15 cellular contexts compared by ENCODE assay signal in the genomic region with DNA sequence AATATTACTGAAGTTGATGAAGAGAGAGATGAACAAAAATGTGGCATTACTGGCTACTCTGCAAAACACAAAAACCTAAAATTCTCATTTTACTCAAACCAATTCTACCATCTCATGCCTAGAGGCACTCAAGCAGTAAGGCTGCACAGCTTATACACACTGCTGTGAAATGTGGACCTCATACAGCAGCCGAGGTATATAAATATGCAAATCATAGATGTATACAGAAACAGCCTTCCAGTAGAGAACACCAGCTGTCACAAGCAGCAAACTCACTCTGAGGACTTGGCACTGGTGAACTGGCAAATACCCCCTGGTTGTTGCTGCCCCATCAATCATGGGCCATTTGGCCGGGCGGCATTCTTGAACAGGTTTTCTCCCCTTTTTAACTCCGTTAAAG.
A peak's percentile ranks its signal among the peaks of the same experiment; 100 is the strongest.
DNase-seq lines count a peak whose midpoint lies in the region; ATAC-seq and TF ChIP-seq lines count a peak whose summit lies in the region.
"Had no signal": no experiment of that assay in that cellular context is flagged by ENCODE, and none has a peak within 500 bp of the region (broad histone marks: within the 10 kb centered on the region; RNA-seq: fewer than 3 reads in every experiment).

No MANE protein-coding gene starts in this region.

- no peak overlapping the region for H3K4me3 Mint-ChIP-seq in HFFc6
- no peak overlapping the region for H3K4me3 Mint-ChIP-seq in activated CD8-positive, alpha-beta T cell treated with anti-CD3 and anti-CD28 coated beads for 36 hours
- H3K4me3 Mint-ChIP-seq: naive thymus-derived CD8-positive, alpha-beta T cell had no signal

- CTCF ChIA-PET in activated CD8-positive, alpha-beta T cell treated with anti-CD3 and anti-CD28 coated beads for 36 hours (lab: Charles Lee) = no interaction called here

- ATAC-seq in GM19463 (IDR thresholded peaks at IDR 0.05; ENCODE audit: unreplicated experiment) = peak; percentile 83
- ATAC-seq in HG02852 (IDR thresholded peaks at IDR 0.05; ENCODE audit: unreplicated experiment) = peak; percentile 99
- peak; percentile 97 for ATAC-seq in HG03565 (IDR thresholded peaks at IDR 0.05; ENCODE audit: unreplicated experiment)
- ATAC-seq in activated CD8-positive, alpha-beta T cell treated with anti-CD3 and anti-CD28 coated beads for 36 hours = no peak
- ATAC-seq in gastrocnemius medialis = no peak
- ATAC-seq: foreskin keratinocyte; naive thymus-derived CD8-positive, alpha-beta T cell had no signal

- no peaks in the 10 kb centered on the region for H3K4me1 ChIP-seq in gastrocnemius medialis
- H3K4me1 ChIP-seq: adrenal gland, sigmoid colon had no signal

- H3K9me3 Mint-ChIP-seq in HFFc6 = no peaks in the 10 kb centered on the region
- H3K9me3 Mint-ChIP-seq in activated CD8-positive, alpha-beta T cell treated with anti-CD3 and anti-CD28 coated beads for 36 hours = no peaks in the 10 kb centered on the region

- TF ChIP-seq CTCF in GM12865 (IDR thresholded peaks at IDR 0.05; ENCODE audit: insufficient read depth, low read depth, low read length, missing control alignments) (no peak), HFFc6 (IDR thresholded peaks at IDR 0.05) (no peak), gastrocnemius medialis (IDR thresholded peaks at IDR 0.05 in 4 of 5, conservative IDR thresholded peaks at IDR 0.05 in 1 of 5) (no peak)
- TF ChIP-seq CTCF in activated CD8-positive, alpha-beta T cell treated with anti-CD3 and anti-CD28 coated beads for 36 hours (IDR thresholded peaks at IDR 0.05) = no peak

- no peaks in the 10 kb centered on the region for H3K36me3 ChIP-seq in gastrocnemius medialis
- H3K36me3 ChIP-seq: adrenal gland, sigmoid colon had no signal

- POLR2A ChIA-PET in activated CD8-positive, alpha-beta T cell treated with anti-CD3 and anti-CD28 coated beads for 36 hours (lab: Charles Lee) = no interaction called here

- H3K36me3 Mint-ChIP-seq in HFFc6 (ENCODE audit: low read depth) = no peaks in the 10 kb centered on the region
- H3K36me3 Mint-ChIP-seq in activated CD8-positive, alpha-beta T cell treated with anti-CD3 and anti-CD28 coated beads for 36 hours (ENCODE audit: low read depth) = no peaks in the 10 kb centered on the region
- H3K36me3 Mint-ChIP-seq: naive thymus-derived CD8-positive, alpha-beta T cell had no signal

- H3K27me3 ChIP-seq in gastrocnemius medialis = no peaks in the 10 kb centered on the region
- H3K27me3 ChIP-seq: adrenal gland, foreskin keratinocyte, sigmoid colon had no signal

- intact Hi-C loops in activated CD8-positive, alpha-beta T cell treated with anti-CD3 and anti-CD28 coated beads for 36 hours (cut with micrococcal nuclease) = no loop called here
- intact Hi-C loops in gastrocnemius medialis (cut with DNase I; ENCODE audit: low total_unique reads) = no loop called here

- in situ Hi-C loops in gastrocnemius medialis (cut with MboI; ENCODE audit: low sequenced_read_pairs in 4 of 4) = no loop called here

- H3K27ac Mint-ChIP-seq in HFFc6 = no peak overlapping the region
- no peak overlapping the region for H3K27ac Mint-ChIP-seq in activated CD8-positive, alpha-beta T cell treated with anti-CD3 and anti-CD28 coated beads for 36 hours
- H3K27ac Mint-ChIP-seq: naive thymus-derived CD8-positive, alpha-beta T cell had no signal

- peak; percentile 32 for DNase-seq in GM12865 (ENCODE audit: low read depth)
- DNase-seq in HFFc6 = no peak
- DNase-seq in stimulated activated CD4-positive, alpha-beta T cell treated with anti-CD3 and anti-CD28 coated beads, Interleukin-4, amount 100 ng/mL, for 4 hours = no peak
- DNase-seq in activated CD8-positive, alpha-beta T cell treated with anti-CD3 and anti-CD28 coated beads for 36 hours = no peak
- no peak for DNase-seq in gastrocnemius medialis
- DNase-seq: adrenal gland; Calu3; foreskin keratinocyte; Kasumi-1; naive thymus-derived CD8-positive, alpha-beta T cell; NCI-H345; sigmoid colon had no signal

- H3K9me3 ChIP-seq in gastrocnemius medialis = no peaks in the 10 kb centered on the region
- H3K9me3 ChIP-seq: adrenal gland, sigmoid colon had no signal

- no peaks in the 10 kb centered on the region; the same call in none of the 2 replicates for H3K27me3 Mint-ChIP-seq in HFFc6 (ENCODE audit: insufficient read depth)
- H3K27me3 Mint-ChIP-seq in activated CD8-positive, alpha-beta T cell treated with anti-CD3 and anti-CD28 coated beads for 36 hours = no peaks in the 10 kb centered on the region
- H3K27me3 Mint-ChIP-seq: naive thymus-derived CD8-positive, alpha-beta T cell had no signal

- no peak overlapping the region for H3K4me3 ChIP-seq in GM12865 (ENCODE audit: low read depth, low read length)
- H3K4me3 ChIP-seq in gastrocnemius medialis = no peak overlapping the region
- H3K4me3 ChIP-seq: adrenal gland, sigmoid colon had no signal

- TF ChIP-seq POLR2A in gastrocnemius medialis (IDR thresholded peaks at IDR 0.05) = no peak

- H3K4me1 Mint-ChIP-seq in HFFc6 (ENCODE audit: low read depth) = no peaks in the 10 kb centered on the region
- H3K4me1 Mint-ChIP-seq in activated CD8-positive, alpha-beta T cell treated with anti-CD3 and anti-CD28 coated beads for 36 hours (ENCODE audit: low read depth) = no peaks in the 10 kb centered on the region
- H3K4me1 Mint-ChIP-seq: naive thymus-derived CD8-positive, alpha-beta T cell had no signal

- H3K27ac ChIP-seq in gastrocnemius medialis = no peak overlapping the region
- H3K27ac ChIP-seq: adrenal gland, foreskin keratinocyte, sigmoid colon had no signal

Comparison
In these comparisons a context has a peak if more than half of its experiments do, and no peak if none do; other contexts are left out.
1. ATAC-seq: peak in GM19463 (single experiment), HG02852 (single experiment) and HG03565 (single experiment); none in activated CD8-positive, alpha-beta T cell treated with anti-CD3 and anti-CD28 coated beads for 36 hours (single experiment) and gastrocnemius medialis (0 of 2).